21 cellular contexts compared by ENCODE assay signal in the genomic region with DNA sequence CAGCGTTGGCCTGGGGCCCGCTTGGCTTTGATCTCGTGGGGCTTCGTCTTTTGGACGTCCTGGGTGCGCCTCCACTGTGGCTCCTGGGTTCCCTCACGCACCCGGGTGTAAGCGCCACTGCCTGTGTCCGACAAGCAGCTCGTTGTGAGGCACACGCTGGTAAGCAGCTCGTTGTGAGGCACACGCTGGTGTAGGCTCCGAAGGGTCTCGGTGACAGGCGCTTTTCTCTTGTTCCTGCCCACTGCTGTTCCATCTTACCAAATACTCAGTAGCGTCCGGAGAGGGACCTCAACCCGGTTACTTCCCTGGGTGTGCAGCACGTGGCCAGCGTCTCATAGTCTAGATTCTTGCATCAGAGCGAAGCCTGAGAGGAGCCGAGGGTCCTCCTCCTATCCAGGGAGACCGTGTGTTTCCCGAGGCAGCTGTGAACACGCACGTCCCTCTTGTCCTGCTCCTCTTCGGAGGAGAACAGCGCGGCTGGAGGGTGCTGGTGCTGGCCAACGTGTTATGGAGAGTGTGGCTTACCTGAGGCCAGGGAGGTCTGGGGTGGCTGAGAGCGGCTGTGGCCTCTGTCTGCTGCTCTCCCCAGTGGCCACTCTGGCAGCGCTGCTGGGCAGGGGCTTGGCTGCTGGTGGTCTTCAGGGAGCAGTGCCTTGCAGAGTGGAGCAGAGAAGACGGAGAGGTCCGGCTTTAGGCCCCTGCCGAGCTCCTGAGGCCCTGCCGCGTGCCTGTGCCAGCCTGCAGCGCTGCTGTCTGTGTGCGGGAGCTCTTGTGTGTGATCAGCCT. TPM values are rescaled to one million over a fixed set of nuclear protein-coding genes. Genes with fewer than 3 reads are reported as not detected.
DNase-seq lines count a peak whose midpoint lies in the region; ATAC-seq and TF ChIP-seq lines count a peak whose summit lies in the region.
"Had no signal": no experiment of that assay in that cellular context is flagged by ENCODE, and none has a peak within 500 bp of the region (broad histone marks: within the 10 kb centered on the region; RNA-seq: fewer than 3 reads in every experiment).

No MANE protein-coding gene starts in this region.

- POLR2A ChIA-PET in HEK293 (lab: Yijun Ruan, JAX): no interaction called here

- intact Hi-C loops in psoas muscle (cut with DNase I): no loop called here

- H3K4me3 ChIP-seq in BLaER1: peak overlapping the region; percentile 6; the same call in 1 of the 2 replicates
- no peak overlapping the region for H3K4me3 ChIP-seq in HEK293 (ENCODE audit: low read depth, low read length)
- H3K4me3 ChIP-seq in esophagus (ENCODE audit: low read depth in 1 of 2, low read length in 2 of 2): no peak overlapping the region
- H3K4me3 ChIP-seq in psoas muscle: no peak overlapping the region
- no peak overlapping the region for H3K4me3 ChIP-seq in foreskin fibroblast (ENCODE audit: low read depth in 1 of 2, low read length in 2 of 2)
- H3K4me3 ChIP-seq: uterus had no signal

- peak overlapping the region; percentile 79 for H3K9ac ChIP-seq in BLaER1

- TF ChIP-seq CTCF in HEK293 (tag by site-specific recombination; IDR thresholded peaks at IDR 0.05): no peak
- no peak for TF ChIP-seq CTCF in psoas muscle (IDR thresholded peaks at IDR 0.05)
- no peak for TF ChIP-seq CTCF in foreskin fibroblast (IDR thresholded peaks at IDR 0.05; ENCODE audit: low read depth, low read length)

- H3K4me1 ChIP-seq in BLaER1: peaks cover 99% of the 10 kb centered on the region
- 0 out of 2 replicates have a peak, but pooled peaks cover 3% of the 10 kb centered on the region for H3K4me1 ChIP-seq in HEK293 (ENCODE audit: control insufficient read depth, insufficient read depth, low read length)
- peaks cover 6 to 32% of the 10 kb centered on the region in 2 donors for H3K4me1 ChIP-seq in esophagus (ENCODE audit: control insufficient read depth in 2 of 2, insufficient read depth in 2 of 2, low read length in 1 of 2)
- peaks cover 18% of the 10 kb centered on the region for H3K4me1 ChIP-seq in psoas muscle

- no peak for ATAC-seq in psoas muscle
- ATAC-seq: activated CD8-positive, alpha-beta T cell treated with anti-CD3 and anti-CD28 coated beads, Interleukin-2, amount 10 ng/mL, durations not matched to agents 7 days and 5 days; left colon; Panc1 had no signal

- peaks cover 0 to 22% (median 14%) of the 10 kb centered on the region in 3 donors for H3K36me3 Mint-ChIP-seq in immature natural killer cell

- no peaks in the 10 kb centered on the region for H3K9me3 Mint-ChIP-seq in immature natural killer cell
- H3K9me3 Mint-ChIP-seq: central memory CD8-positive, alpha-beta T cell; neural crest cell had no signal

- H3K4me3 Mint-ChIP-seq in immature natural killer cell: no peak overlapping the region
- H3K4me3 Mint-ChIP-seq: activated CD8-positive, alpha-beta T cell treated with anti-CD3 and anti-CD28 coated beads, Interleukin-2, amount 10 ng/mL, durations not matched to agents 7 days and 5 days; central memory CD8-positive, alpha-beta T cell; neural crest cell had no signal

- H3K27me3 ChIP-seq in BLaER1 (peaks cover 5% of the 10 kb centered on the region; the same call in 1 of the 2 replicates), esophagus (ENCODE audit: control insufficient read depth in 1 of 2, insufficient read depth in 2 of 2, low read length in 2 of 2) (no peaks in the 10 kb centered on the region), psoas muscle (ENCODE audit: insufficient read depth in 3 of 3, low read length in 2 of 3) (no peaks in the 10 kb centered on the region)
- H3K27me3 ChIP-seq: uterus had no signal

- WGBS in esophagus, 2 donors: 87 to 89% methylated on average over 40 to 41 of the region's 41 CpGs
- WGBS in psoas muscle, 3 donors: 81 to 83% (median 82%) methylated on average over 41 of the region's 41 CpGs

- CTCF ChIA-PET in HEK293 (lab: Yijun Ruan, JAX): interaction anchor here (0.6 to 0.7 kb wide), 2 partner anchors 9 to 280 kb away, joined by 3 to 4 read pairs; no protein-coding TSS in a partner anchor

- peaks cover 0 to 2% (median 0%) of the 10 kb centered on the region in 3 donors for H3K27me3 Mint-ChIP-seq in immature natural killer cell (ENCODE audit: low read depth in 3 of 3)
- H3K27me3 Mint-ChIP-seq: central memory CD8-positive, alpha-beta T cell had no signal

- peak in 1 of 2 donors; percentile 44 for DNase-seq in psoas muscle
- DNase-seq in retina: no peak
- DNase-seq in immature natural killer cell: no peak
- no peak for DNase-seq in foreskin fibroblast
- no peak for DNase-seq in medulla oblongata (ENCODE audit: extremely low spot score)
- DNase-seq: activated CD4-positive, CD25-positive, alpha-beta regulatory T cell; activated CD8-positive, alpha-beta T cell treated with anti-CD3 and anti-CD28 coated beads, Interleukin-2, amount 10 ng/mL, durations not matched to agents 7 days and 5 days; activated naive CD4-positive, alpha-beta T cell treated with anti-CD3 and anti-CD28 coated beads, Interleukin-2, amount 50 U/mL, for 16 hours; GDM1; GOT3; KG1; left colon; midbrain; NCI-H1694 treated with DMSO at 0.1 percent for 48 hours; uterus had no signal

- H3K4me2 ChIP-seq in BLaER1: peak overlapping the region; percentile 100

- H3K27ac ChIP-seq in BLaER1 (peak overlapping the region; percentile 92), HEK293 (ENCODE audit: extremely low read depth, low read depth, low read length) (no peak overlapping the region), esophagus (ENCODE audit: low read depth in 2 of 2, low read length in 1 of 2) (peak overlapping the region; percentile 81 to 90), psoas muscle (peak overlapping the region; percentile 36)
- H3K27ac ChIP-seq: uterus had no signal

- H3K9me3 ChIP-seq in BLaER1 (no peaks in the 10 kb centered on the region), HEK293 (ENCODE audit: control insufficient read depth, insufficient read depth, low read depth, low read length) (no peaks in the 10 kb centered on the region), esophagus (ENCODE audit: control insufficient read depth in 2 of 2, insufficient read depth in 1 of 2, low read depth in 1 of 2, low read length in 1 of 2) (no peaks in the 10 kb centered on the region), psoas muscle (no peaks in the 10 kb centered on the region)
- H3K9me3 ChIP-seq: uterus had no signal

- H4K20me1 ChIP-seq in BLaER1: peaks cover 65% of the 10 kb centered on the region

- H3K27ac Mint-ChIP-seq in immature natural killer cell: no peak overlapping the region
- H3K27ac Mint-ChIP-seq: activated CD8-positive, alpha-beta T cell treated with anti-CD3 and anti-CD28 coated beads, Interleukin-2, amount 10 ng/mL, durations not matched to agents 7 days and 5 days had no signal

- H3K36me3 ChIP-seq in BLaER1 (peaks cover 12% of the 10 kb centered on the region), HEK293 (ENCODE audit: control insufficient read depth in 2 of 2, insufficient read depth in 1 of 2, low read length in 2 of 2) (peaks cover 0 to 34% of the 10 kb centered on the region in 2 experiments; a peak in 1 of 3 replicates), esophagus (ENCODE audit: control insufficient read depth in 2 of 2, insufficient read depth in 2 of 2, low read length in 1 of 2) (peaks cover 0 to 14% of the 10 kb centered on the region in 2 donors), psoas muscle (ENCODE audit: insufficient read depth in 1 of 2, low read depth in 1 of 2) (peaks cover 0 to 23% of the 10 kb centered on the region in 2 donors)
- H3K36me3 ChIP-seq: uterus had no signal

- H3K4me1 Mint-ChIP-seq in immature natural killer cell: peaks cover 10 to 17% of the 10 kb centered on the region in 2 donors

TF ChIP-seq in HEK293, 187 proteins besides CTCF, POLR2A, EP300 and RAD21:
- no peak for TF ChIP-seq ZNF670 (tag by site-specific recombination; IDR thresholded peaks at IDR 0.05; ENCODE audit: low read depth)
- TF ChIP-seq, protein P1, sequence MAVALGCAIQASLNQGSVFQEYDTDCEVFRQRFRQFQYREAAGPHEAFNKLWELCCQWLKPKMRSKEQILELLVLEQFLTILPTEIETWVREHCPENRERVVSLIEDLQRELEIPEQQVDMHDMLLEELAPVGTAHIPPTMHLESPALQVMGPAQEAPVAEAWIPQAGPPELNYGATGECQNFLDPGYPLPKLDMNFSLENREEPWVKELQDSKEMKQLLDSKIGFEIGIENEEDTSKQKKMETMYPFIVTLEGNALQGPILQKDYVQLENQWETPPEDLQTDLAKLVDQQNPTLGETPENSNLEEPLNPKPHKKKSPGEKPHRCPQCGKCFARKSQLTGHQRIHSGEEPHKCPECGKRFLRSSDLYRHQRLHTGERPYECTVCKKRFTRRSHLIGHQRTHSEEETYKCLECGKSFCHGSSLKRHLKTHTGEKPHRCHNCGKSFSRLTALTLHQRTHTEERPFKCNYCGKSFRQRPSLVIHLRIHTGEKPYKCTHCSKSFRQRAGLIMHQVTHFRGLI (tag by site-specific recombination; IDR thresholded peaks at IDR 0.05): 0 out of 2 replicates have a peak, but pooled peaks have one; percentile 31
- no peak for TF ChIP-seq ZNF621 (tag by site-specific recombination; IDR thresholded peaks at IDR 0.05)

RNA-seq across cellular contexts. Expression of a gene that starts 32.1 kb away (rescaled TPM):
- polyA plus RNA-seq in esophagus (100 to 1,000 TPM in 1 of 2 donors, 10 to 100 TPM in 1; 30.2 to 111 TPM), psoas muscle (1 to 10 TPM in 2 of 3 donors, under 1 TPM in 1; 0.79 to 5.1 (median 1.4) TPM), immature natural killer cell (under 1 TPM in 1 of 3 donors, not detected in 2; 0.11 TPM)
- 1 to 10 TPM in 3 of 4 donors, not detected in 1; 1.8 to 6.3 (median 2.7) TPM for total RNA-seq in psoas muscle
- total RNA-seq: activated CD8-positive, alpha-beta T cell treated with anti-CD3 and anti-CD28 coated beads, Interleukin-2, amount 10 ng/mL, durations not matched to agents 7 days and 5 days; left colon; neural crest cell had no signal

Comparison
In these comparisons a context has a peak if more than half of its experiments do, and no peak if none do; other contexts are left out.
1. RNA of a gene that starts 32.1 kb away (polyA plus RNA-seq): 30.2 to 111 TPM in esophagus; 0.79 to 5.1 TPM in psoas muscle and 0.11 TPM in immature natural killer cell; every median in the first group is over 4 times any median in the second.